33 cellular contexts compared by ENCODE assay signal in genomic region chr1:103917771-103918170, GRCh38.
"Had no signal": no experiment of that assay in that cellular context is flagged by ENCODE, and none has a peak within 500 bp of the region (broad histone marks: within the 10 kb centered on the region; RNA-seq: fewer than 3 reads in every experiment).

No MANE protein-coding gene starts in this region.

- H3K9ac ChIP-seq: parathyroid adenoma had no signal

- H3K9me3 Mint-ChIP-seq: activated CD4-positive, alpha-beta T cell treated with anti-CD3 and anti-CD28 coated beads, Interleukin-2, amount 10 ng/mL, durations not matched to agents 24 days and 14 days; activated naive CD8-positive, alpha-beta T cell treated with anti-CD3 and anti-CD28 coated beads, Interleukin-2, amount 50 U/mL, for 24 hours; nephron progenitor cell had no signal

- H3K4me1 Mint-ChIP-seq: activated CD4-positive, alpha-beta T cell treated with anti-CD3 and anti-CD28 coated beads, Interleukin-2, amount 10 ng/mL, durations not matched to agents 24 days and 14 days; activated naive CD4-positive, alpha-beta T cell treated with anti-CD3 and anti-CD28 coated beads, Interleukin-2, amount 50 U/mL, for 24 hours; activated naive CD8-positive, alpha-beta T cell treated with anti-CD3 and anti-CD28 coated beads, Interleukin-2, amount 50 U/mL, for 24 hours; mesothelial cell of epicardium; naive B cell; nephron progenitor cell; stimulated activated naive B cell treated with anti-CD40 and anti-IgM and Interleukin-4, amounts not matched to agents 10 μg/mL and 1 μg/mL and 100 μg/mL, for 72 hours had no signal

- H3K4me1 ChIP-seq: gastrocnemius medialis, parathyroid adenoma, psoas muscle, right atrium auricular region, stomach, suprapubic skin, tibial artery, upper lobe of right lung had no signal

- DNase-seq: activated CD4-positive, alpha-beta memory T cell treated with anti-CD3 and anti-CD28 coated beads for 36 hours; activated CD4-positive, alpha-beta T cell treated with anti-CD3 and anti-CD28 coated beads, Interleukin-2, amount 10 ng/mL, durations not matched to agents 24 days and 14 days; activated CD4-positive, CD25-positive, alpha-beta regulatory T cell treated with anti-CD3 and anti-CD28 coated beads, Interleukin-2, amount 50 U/mL, for 72 hours; activated CD8-positive, alpha-beta memory T cell treated with anti-CD3 and anti-CD28 coated beads, Interleukin-2, amount 50 U/mL, for 48 hours; activated naive CD8-positive, alpha-beta T cell treated with anti-CD3 and anti-CD28 coated beads, Interleukin-2, amount 50 U/mL, for 24 hours; activated T-cell treated with anti-CD3 and anti-CD28 coated beads, Interleukin-2, amount 50 U/mL, for 24 hours; amygdala; caudate nucleus; cortex of kidney; effector memory CD8-positive, alpha-beta T cell; erythroblast; gastrocnemius medialis; glutamatergic neuron; left cardiac atrium; mammary epithelial cell; naive B cell; nephron progenitor cell; nucleus accumbens; psoas muscle; stimulated activated CD4-positive, alpha-beta T cell treated with anti-CD3 and anti-CD28 coated beads, Interleukin-15, amount 100 ng/mL, for 24 hours; stimulated activated CD4-positive, alpha-beta T cell treated with anti-CD3 and anti-CD28 coated beads, Interleukin-2, amount 100 ng/mL, for 24 hours; stimulated activated naive B cell treated with anti-CD40 and anti-IgM and Interleukin-4, amounts not matched to agents 10 μg/mL and 1 μg/mL and 100 μg/mL, for 72 hours; stomach; T1000; tibial artery; upper lobe of right lung; WERI-Rb-1 had no signal

- ATAC-seq: activated naive CD8-positive, alpha-beta T cell treated with anti-CD3 and anti-CD28 coated beads, Interleukin-2, amount 50 U/mL, for 24 hours; effector memory CD8-positive, alpha-beta T cell; gastrocnemius medialis; left cardiac atrium; psoas muscle; stimulated activated naive B cell treated with anti-CD40 and anti-IgM and Interleukin-4, amounts not matched to agents 10 μg/mL and 1 μg/mL and 100 μg/mL, for 72 hours; upper lobe of right lung had no signal

- H3K4me3 ChIP-seq: gastrocnemius medialis, hepatocyte, psoas muscle, right atrium auricular region, stomach, suprapubic skin, tibial artery, upper lobe of right lung had no signal

- H2AFZ ChIP-seq: hepatocyte, parathyroid adenoma had no signal

- H3K27ac ChIP-seq: gastrocnemius medialis, hepatocyte, parathyroid adenoma, psoas muscle, right atrium auricular region, stomach, suprapubic skin, tibial artery, upper lobe of right lung, WERI-Rb-1 had no signal

- H3K36me3 ChIP-seq: gastrocnemius medialis, right atrium auricular region, stomach, suprapubic skin, tibial artery, upper lobe of right lung, WERI-Rb-1 had no signal

- H3K4me2 ChIP-seq: hepatocyte had no signal

- H3K9me3 ChIP-seq: gastrocnemius medialis, psoas muscle, right atrium auricular region, suprapubic skin, tibial artery, upper lobe of right lung had no signal

- H3K27me3 ChIP-seq: gastrocnemius medialis, hepatocyte, right atrium auricular region, stomach, suprapubic skin, tibial artery, upper lobe of right lung had no signal

- H3K4me3 Mint-ChIP-seq: activated CD4-positive, alpha-beta memory T cell treated with anti-CD3 and anti-CD28 coated beads for 36 hours; activated CD4-positive, alpha-beta T cell treated with anti-CD3 and anti-CD28 coated beads, Interleukin-2, amount 10 ng/mL, durations not matched to agents 24 days and 14 days; activated naive CD4-positive, alpha-beta T cell treated with anti-CD3 and anti-CD28 coated beads, Interleukin-2, amount 50 U/mL, for 24 hours; activated naive CD8-positive, alpha-beta T cell treated with anti-CD3 and anti-CD28 coated beads, Interleukin-2, amount 50 U/mL, for 24 hours; activated T-cell treated with anti-CD3 and anti-CD28 coated beads, Interleukin-2, amount 50 U/mL, for 24 hours; effector memory CD8-positive, alpha-beta T cell; mesothelial cell of epicardium; naive B cell; nephron progenitor cell; stimulated activated naive B cell treated with anti-CD40 and anti-IgM and Interleukin-4, amounts not matched to agents 10 μg/mL and 1 μg/mL and 100 μg/mL, for 72 hours had no signal

- H3K79me2 ChIP-seq: hepatocyte, parathyroid adenoma had no signal

- H3K27ac Mint-ChIP-seq: activated CD4-positive, alpha-beta memory T cell treated with anti-CD3 and anti-CD28 coated beads for 36 hours; activated CD4-positive, alpha-beta T cell treated with anti-CD3 and anti-CD28 coated beads, Interleukin-2, amount 10 ng/mL, durations not matched to agents 24 days and 14 days; activated naive CD4-positive, alpha-beta T cell treated with anti-CD3 and anti-CD28 coated beads, Interleukin-2, amount 50 U/mL, for 24 hours; activated naive CD8-positive, alpha-beta T cell treated with anti-CD3 and anti-CD28 coated beads, Interleukin-2, amount 50 U/mL, for 24 hours; activated T-cell treated with anti-CD3 and anti-CD28 coated beads, Interleukin-2, amount 50 U/mL, for 24 hours; effector memory CD8-positive, alpha-beta T cell; mesothelial cell of epicardium; naive B cell; nephron progenitor cell; stimulated activated naive B cell treated with anti-CD40 and anti-IgM and Interleukin-4, amounts not matched to agents 10 μg/mL and 1 μg/mL and 100 μg/mL, for 72 hours had no signal

- H3K36me3 Mint-ChIP-seq: activated CD4-positive, alpha-beta memory T cell treated with anti-CD3 and anti-CD28 coated beads for 36 hours; activated naive CD4-positive, alpha-beta T cell treated with anti-CD3 and anti-CD28 coated beads, Interleukin-2, amount 50 U/mL, for 24 hours; mesothelial cell of epicardium; naive B cell; stimulated activated naive B cell treated with anti-CD40 and anti-IgM and Interleukin-4, amounts not matched to agents 10 μg/mL and 1 μg/mL and 100 μg/mL, for 72 hours had no signal

- H3K27me3 Mint-ChIP-seq: activated CD4-positive, alpha-beta memory T cell treated with anti-CD3 and anti-CD28 coated beads for 36 hours; activated CD4-positive, alpha-beta T cell treated with anti-CD3 and anti-CD28 coated beads, Interleukin-2, amount 10 ng/mL, durations not matched to agents 24 days and 14 days; activated naive CD4-positive, alpha-beta T cell treated with anti-CD3 and anti-CD28 coated beads, Interleukin-2, amount 50 U/mL, for 24 hours; activated naive CD8-positive, alpha-beta T cell treated with anti-CD3 and anti-CD28 coated beads, Interleukin-2, amount 50 U/mL, for 24 hours; activated T-cell treated with anti-CD3 and anti-CD28 coated beads, Interleukin-2, amount 50 U/mL, for 24 hours; effector memory CD8-positive, alpha-beta T cell; naive B cell; stimulated activated naive B cell treated with anti-CD40 and anti-IgM and Interleukin-4, amounts not matched to agents 10 μg/mL and 1 μg/mL and 100 μg/mL, for 72 hours had no signal
